In the genomic region with DNA sequence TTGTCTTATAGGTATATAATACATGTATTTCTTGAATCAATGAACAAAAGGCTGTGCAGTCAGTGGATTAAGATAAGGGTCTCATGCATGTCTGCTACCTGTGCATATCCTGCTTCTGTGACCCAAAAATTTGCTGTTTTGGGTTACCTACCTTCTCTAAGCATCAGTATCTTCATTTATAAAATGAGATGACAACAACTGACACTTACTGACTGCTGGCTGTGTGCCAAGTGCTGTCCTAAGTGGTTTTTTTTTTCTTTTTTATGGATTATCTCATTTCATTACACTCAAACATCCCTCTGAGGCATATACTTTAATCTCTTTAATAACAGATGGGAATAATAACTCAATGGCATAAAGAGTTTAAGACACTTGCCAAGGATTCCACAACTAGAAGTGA, we compare ENCODE assay signal across 16 cellular contexts. TPM values are rescaled to one million over a fixed set of nuclear protein-coding genes. Genes with fewer than 3 reads are reported as not detected.
DNase-seq lines count a peak whose midpoint lies in the region; ATAC-seq and TF ChIP-seq lines count a peak whose summit lies in the region.
"Had no signal": no experiment of that assay in that cellular context is flagged by ENCODE, and none has a peak within 500 bp of the region (broad histone marks: within the 10 kb centered on the region; RNA-seq: fewer than 3 reads in every experiment).

No MANE protein-coding gene starts in this region.

- H3K27me3 ChIP-seq in ascending aorta (no peaks in the 10 kb centered on the region), right lobe of liver (no peaks in the 10 kb centered on the region), stomach smooth muscle (ENCODE audit: control insufficient read depth in 1 of 2, insufficient read depth in 2 of 2, low read length in 2 of 2) (no peaks in the 10 kb centered on the region)

- H3K9me3 ChIP-seq in ascending aorta (no peaks in the 10 kb centered on the region), right lobe of liver (no peaks in the 10 kb centered on the region), stomach smooth muscle (ENCODE audit: control insufficient read depth in 2 of 2, low read length in 2 of 2) (no peaks in the 10 kb centered on the region)
- H3K9me3 ChIP-seq: BE2C, HAP-1, neutrophil had no signal

- DNase-seq in NCI-H524 (lab: John Stamatoyannopoulos, UW), result peak; percentile 53 to 82
- DNase-seq in ascending aorta (ENCODE audit: low spot score in 2 of 2), result no peak
- DNase-seq in right lobe of liver, result no peak
- no peak for DNase-seq in dedifferentiated amniotic fluid mesenchymal stem cell (ENCODE audit: extremely low spot score)
- no peak for DNase-seq in activated naive CD4-positive, alpha-beta T cell (lab: John Stamatoyannopoulos, UW)
- DNase-seq: activated CD4-positive, alpha-beta memory T cell treated with anti-CD3 and anti-CD28 coated beads for 36 hours; activated effector memory CD4-positive, alpha-beta T cell treated with Interleukin-2 at 50 U/mL for 16 hours; BE2C; DMS79; effector memory CD4-positive, alpha-beta T cell; NCI-H1694 treated with DMSO at 0.1 percent for 48 hours had no signal

- no peak for TF ChIP-seq POLR2A in right lobe of liver (IDR thresholded peaks at IDR 0.05)

- no peak for TF ChIP-seq CTCF in ascending aorta (IDR thresholded peaks at IDR 0.05)
- TF ChIP-seq CTCF in right lobe of liver (IDR thresholded peaks at IDR 0.05), result no peak

- H3K36me3 ChIP-seq in ascending aorta, result peaks cover 20 to 56% of the 10 kb centered on the region in 2 donors
- H3K36me3 ChIP-seq in right lobe of liver, result peaks cover 0 to 53% (median 20%) of the 10 kb centered on the region in 4 donors
- H3K36me3 ChIP-seq in stomach smooth muscle (ENCODE audit: control insufficient read depth in 2 of 2, insufficient read depth in 2 of 2, low read length in 2 of 2), result peaks cover 24 to 47% of the 10 kb centered on the region in 2 donors
- H3K36me3 ChIP-seq: BE2C, HAP-1, neutrophil had no signal

- intact Hi-C loops in ascending aorta (cut with DNase I), result no loop called here
- intact Hi-C loops in right lobe of liver (cut with DNase I), result no loop called here

- H3K4me1 ChIP-seq in ascending aorta (peaks cover 0 to 22% of the 10 kb centered on the region in 2 donors), right lobe of liver (peaks cover 0 to 46% (median 16%) of the 10 kb centered on the region in 4 donors), stomach smooth muscle (ENCODE audit: control insufficient read depth, insufficient read depth, low read length) (peaks cover 9% of the 10 kb centered on the region)
- H3K4me1 ChIP-seq: BE2C had no signal

- ATAC-seq in right lobe of liver (no peak), HG03520 (IDR thresholded peaks at IDR 0.05; ENCODE audit: unreplicated experiment) (no peak), GM21423 (IDR thresholded peaks at IDR 0.05; ENCODE audit: unreplicated experiment) (no peak)

- H3K27ac ChIP-seq in ascending aorta (peak overlapping the region; percentile 95 to 97), right lobe of liver (peak overlapping the region in 1 of 3 donors; percentile 100), stomach smooth muscle (ENCODE audit: low read length) (peak overlapping the region; percentile 98)
- H3K27ac ChIP-seq: neutrophil had no signal

- peak overlapping the region; percentile 99 for H3K9ac ChIP-seq in stomach smooth muscle (ENCODE audit: low read length in 2 of 2)

- H3K4me3 ChIP-seq in ascending aorta, result peak overlapping the region; percentile 86 to 95
- peak overlapping the region in 2 of 3 donors; percentile 84 to 91 for H3K4me3 ChIP-seq in right lobe of liver
- peak overlapping the region; percentile 98 to 99 for H3K4me3 ChIP-seq in stomach smooth muscle (ENCODE audit: low read length in 2 of 2)
- H3K4me3 ChIP-seq: HAP-1 had no signal

RNA-seq across cellular contexts. Expression of gene PDK4, which starts 2.1 kb away (rescaled TPM):
- total RNA-seq in ascending aorta (227 TPM), right lobe of liver (100 to 1,000 TPM in 1 of 6 experiments, 10 to 100 TPM in 4, 1 to 10 TPM in 1; 7.9 to 109 (median 79.0) TPM)
- total RNA-seq: activated CD4-positive, alpha-beta memory T cell treated with anti-CD3 and anti-CD28 coated beads for 36 hours had no signal

Comparison
In these comparisons a context has a peak if more than half of its experiments do, and no peak if none do; other contexts are left out.
1. DNase-seq: peak in NCI-H524 (2 of 2); none in ascending aorta (0 of 2), right lobe of liver (0 of 3), dedifferentiated amniotic fluid mesenchymal stem cell (single experiment) and activated naive CD4-positive, alpha-beta T cell (0 of 4).
2. Peak in every context shown above with its lines, with median percentiles within 50 percentile points of each other: H3K4me3 ChIP-seq.